In the genomic region with DNA sequence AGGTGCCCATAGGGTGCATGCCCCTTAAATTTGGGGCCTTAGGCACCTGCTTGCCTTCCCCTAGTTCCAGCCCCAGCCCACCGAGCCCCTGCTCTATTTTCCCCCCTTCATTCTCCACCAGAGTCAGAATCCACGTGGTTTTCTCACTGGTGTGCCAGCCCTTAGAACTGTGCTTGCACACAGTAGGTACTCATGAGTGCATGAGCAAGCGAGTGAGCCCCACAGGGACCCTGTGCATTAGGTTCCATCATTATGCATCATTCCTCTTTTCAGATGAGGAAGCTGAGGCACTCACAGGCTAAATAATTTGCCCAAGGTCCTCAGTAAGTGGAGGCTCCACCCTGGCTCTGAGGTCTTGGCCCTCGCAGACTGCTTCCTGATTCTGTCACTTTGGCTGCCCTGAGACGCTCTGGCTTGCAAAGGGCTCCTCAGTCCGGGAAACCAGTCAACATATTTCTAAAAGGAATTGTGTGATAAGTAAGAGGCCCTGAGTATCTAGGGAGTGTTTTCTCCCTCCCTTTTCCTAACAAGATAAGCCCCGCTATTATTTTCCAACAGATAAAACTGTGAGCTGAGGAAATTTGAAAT, we compare ENCODE assay signal across 11 cellular contexts.
DNase-seq lines count a peak whose midpoint lies in the region; ATAC-seq and TF ChIP-seq lines count a peak whose summit lies in the region.
"Had no signal": no experiment of that assay in that cellular context is flagged by ENCODE, and none has a peak within 500 bp of the region (broad histone marks: within the 10 kb centered on the region; RNA-seq: fewer than 3 reads in every experiment).

No MANE protein-coding gene starts in this region.

- POLR2A ChIA-PET in activated CD4-positive, alpha-beta T cell treated with anti-CD3 and anti-CD28 coated beads, Interleukin-2, amount 10 ng/mL, durations not matched to agents 7 days and 5 days (lab: Charles Lee): no interaction called here

- CTCF ChIA-PET in activated CD4-positive, alpha-beta T cell treated with anti-CD3 and anti-CD28 coated beads, Interleukin-2, amount 10 ng/mL, durations not matched to agents 7 days and 5 days (lab: Charles Lee): interaction anchor here (1.3 to 2.0 kb wide), 2 partner anchors 10 to 17 kb away, joined by 3 to 4 read pairs; no protein-coding TSS in a partner anchor

- DNase-seq in activated CD4-positive, alpha-beta T cell treated with anti-CD3 and anti-CD28 coated beads, Interleukin-2, amount 10 ng/mL, durations not matched to agents 7 days and 5 days: no peak
- DNase-seq in activated CD4-positive, alpha-beta T cell treated with anti-CD3 and anti-CD28 coated beads for 1 hour: no peak
- DNase-seq in body of pancreas (peak; percentile 45 to 75 (median 51)), lower lobe of right lung (peak; percentile 80), type B pancreatic cell (ENCODE audit: extremely low spot score, unreplicated experiment) (no peak), foreskin melanocyte (no peak)
- DNase-seq: activated T-cell treated with anti-CD3 and anti-CD28 coated beads, Interleukin-2, amount 50 U/mL, for 4 hours; naive B cell; NCI-H1694 had no signal

- H3K4me3 ChIP-seq in body of pancreas: no peak overlapping the region
- no peak overlapping the region for H3K4me3 ChIP-seq in lower lobe of right lung

- ATAC-seq in body of pancreas: peak; percentile 47
- ATAC-seq in lower lobe of right lung: peak; percentile 91 to 93
- no peak for ATAC-seq in HG02759 (IDR thresholded peaks at IDR 0.05; ENCODE audit: unreplicated experiment)
- no peak for ATAC-seq in HG02870 (IDR thresholded peaks at IDR 0.05; ENCODE audit: unreplicated experiment)

- H3K27ac ChIP-seq in body of pancreas (peak overlapping the region; percentile 55 to 87 (median 74)), lower lobe of right lung (peak overlapping the region; percentile 89)

- TF ChIP-seq POLR2A in body of pancreas (IDR thresholded peaks at IDR 0.05): no peak

- H3K9me3 Mint-ChIP-seq in activated CD4-positive, alpha-beta T cell treated with anti-CD3 and anti-CD28 coated beads, Interleukin-2, amount 10 ng/mL, durations not matched to agents 7 days and 5 days: peaks cover 3% of the 10 kb centered on the region
- no peaks in the 10 kb centered on the region for H3K9me3 Mint-ChIP-seq in type B pancreatic cell
- H3K9me3 Mint-ChIP-seq: activated T-cell treated with anti-CD3 and anti-CD28 coated beads, Interleukin-2, amount 50 U/mL, for 4 hours had no signal

- peak overlapping the region; percentile 43 for H3K27ac Mint-ChIP-seq in activated CD4-positive, alpha-beta T cell treated with anti-CD3 and anti-CD28 coated beads, Interleukin-2, amount 10 ng/mL, durations not matched to agents 7 days and 5 days
- peak overlapping the region; percentile 88 for H3K27ac Mint-ChIP-seq in type B pancreatic cell

- H3K4me1 ChIP-seq in body of pancreas (peaks cover 32% of the 10 kb centered on the region), lower lobe of right lung (peaks cover 77% of the 10 kb centered on the region)

- H3K9me3 ChIP-seq in body of pancreas: no peaks in the 10 kb centered on the region
- no peaks in the 10 kb centered on the region for H3K9me3 ChIP-seq in lower lobe of right lung

- H3K27me3 ChIP-seq in body of pancreas: no peaks in the 10 kb centered on the region
- no peaks in the 10 kb centered on the region for H3K27me3 ChIP-seq in lower lobe of right lung (ENCODE audit: low read depth)

- peaks cover 28% of the 10 kb centered on the region for H3K4me1 Mint-ChIP-seq in activated CD4-positive, alpha-beta T cell treated with anti-CD3 and anti-CD28 coated beads, Interleukin-2, amount 10 ng/mL, durations not matched to agents 7 days and 5 days
- H3K4me1 Mint-ChIP-seq in type B pancreatic cell (ENCODE audit: unreplicated experiment): peaks cover 38% of the 10 kb centered on the region
- H3K4me1 Mint-ChIP-seq: naive B cell had no signal

- intact Hi-C loops in body of pancreas (cut with DNase I) (no loop called here), lower lobe of right lung (cut with DNase I) (no loop called here)

- no peaks in the 10 kb centered on the region for H3K36me3 Mint-ChIP-seq in activated CD4-positive, alpha-beta T cell treated with anti-CD3 and anti-CD28 coated beads, Interleukin-2, amount 10 ng/mL, durations not matched to agents 7 days and 5 days (ENCODE audit: low read depth)
- H3K36me3 Mint-ChIP-seq in type B pancreatic cell: no peaks in the 10 kb centered on the region

- no peak for TF ChIP-seq CTCF in body of pancreas (IDR thresholded peaks at IDR 0.05)
- TF ChIP-seq CTCF in lower lobe of right lung (IDR thresholded peaks at IDR 0.05): no peak
- no peak for TF ChIP-seq CTCF in type B pancreatic cell (conservative IDR thresholded peaks at IDR 0.05)

- H3K36me3 ChIP-seq in body of pancreas (replicated peaks in 1 of 2; ENCODE audit: insufficient read depth in 1 of 2, low read depth in 2 of 2): no peaks in the 10 kb centered on the region
- no peaks in the 10 kb centered on the region for H3K36me3 ChIP-seq in lower lobe of right lung

- 41 to 42% methylated on average over 7 of the region's 7 CpGs for WGBS in body of pancreas, 2 donors

- no peak overlapping the region for H3K4me3 Mint-ChIP-seq in activated CD4-positive, alpha-beta T cell treated with anti-CD3 and anti-CD28 coated beads, Interleukin-2, amount 10 ng/mL, durations not matched to agents 7 days and 5 days
- H3K4me3 Mint-ChIP-seq in type B pancreatic cell: no peak overlapping the region
- H3K4me3 Mint-ChIP-seq: activated T-cell treated with anti-CD3 and anti-CD28 coated beads, Interleukin-2, amount 50 U/mL, for 4 hours; naive B cell had no signal

- H3K27me3 Mint-ChIP-seq in activated CD4-positive, alpha-beta T cell treated with anti-CD3 and anti-CD28 coated beads, Interleukin-2, amount 10 ng/mL, durations not matched to agents 7 days and 5 days: no peaks in the 10 kb centered on the region
- no peaks in the 10 kb centered on the region for H3K27me3 Mint-ChIP-seq in type B pancreatic cell

Comparison
In these comparisons a context has a peak if more than half of its experiments do, and no peak if none do; other contexts are left out.
1. DNase-seq: peak in body of pancreas (4 of 4) and lower lobe of right lung (single experiment); none in activated CD4-positive, alpha-beta T cell treated with anti-CD3 and anti-CD28 coated beads, Interleukin-2, amount 10 ng/mL, durations not matched to agents 7 days and 5 days (single experiment), activated CD4-positive, alpha-beta T cell treated with anti-CD3 and anti-CD28 coated beads for 1 hour (single experiment), type B pancreatic cell (single experiment) and foreskin melanocyte (single experiment).
2. ATAC-seq: peak in body of pancreas (single experiment) and lower lobe of right lung (2 of 2); none in HG02759 (single experiment) and HG02870 (single experiment).